ENCODE assay signal across 30 cellular contexts in genomic region chr10:100403734-100404133, GRCh38. TPM values are rescaled to one million over a fixed set of nuclear protein-coding genes. Genes with fewer than 3 reads are reported as not detected.
A peak's percentile ranks its signal among the peaks of the same experiment; 100 is the strongest.
DNase-seq lines count a peak whose midpoint lies in the region; ATAC-seq and TF ChIP-seq lines count a peak whose summit lies in the region.
"Had no signal": no experiment of that assay in that cellular context is flagged by ENCODE, and none has a peak within 500 bp of the region (broad histone marks: within the 10 kb centered on the region; RNA-seq: fewer than 3 reads in every experiment).

No MANE protein-coding gene starts in this region.

- 62 to 77% (median 70%) methylated on average over 3 of the region's 3 CpGs for WGBS in heart left ventricle, 4 donors

- ATAC-seq in heart left ventricle = no peak
- ATAC-seq in GM19455 (IDR thresholded peaks at IDR 0.05; ENCODE audit: unreplicated experiment) = no peak
- ATAC-seq: K562, Right ventricle myocardium inferior, SK-N-SH treated with all-trans-retinoic acid at 6 μM for 48 hours, T-helper 17 cell had no signal

- H3K36me3 ChIP-seq in heart left ventricle = no peaks in the 10 kb centered on the region
- H3K36me3 ChIP-seq: HAP-1, SJCRH30 had no signal

- H3K27ac ChIP-seq in heart left ventricle = no peak overlapping the region
- H3K27ac ChIP-seq: BLaER1 treated with 17β-estradiol and CSF1 and Interleukin-3, amounts not matched to agents 10 nM and 100 nM; PC-9; SJCRH30 had no signal

- H3K4me3 ChIP-seq in heart left ventricle = no peak overlapping the region
- H3K4me3 ChIP-seq: BLaER1 treated with 17β-estradiol and CSF1 and Interleukin-3, amounts not matched to agents 10 nM and 100 nM; HAP-1; K562; PC-9; SJCRH30 had no signal

- no peaks in the 10 kb centered on the region for H3K4me1 ChIP-seq in heart left ventricle
- H3K4me1 ChIP-seq: BLaER1 treated with 17β-estradiol and CSF1 and Interleukin-3, amounts not matched to agents 10 nM and 100 nM; HAP-1; SJCRH30 had no signal

- DNase-seq in NCI-H2196 (lab: John Stamatoyannopoulos, UW; ENCODE audit: unreplicated experiment) = peak; percentile 1
- DNase-seq in NCI-H2196 treated with DMSO at 0.1 percent for 48 hours (lab: John Stamatoyannopoulos, UW; ENCODE audit: unreplicated experiment) = no peak
- DNase-seq in NCI-H1105 (lab: John Stamatoyannopoulos, UW) = peak; percentile 2
- peak; percentile 32 to 65 for DNase-seq in NCI-H446 (lab: John Stamatoyannopoulos, UW)
- DNase-seq in DMS114 treated with DMSO at 0.1 percent for 48 hours (lab: John Stamatoyannopoulos, UW; ENCODE audit: unreplicated experiment) = no peak
- DNase-seq in heart left ventricle = no peak
- DNase-seq: CD4-positive, alpha-beta T cell; DND-41; GOT3; Kasumi-1; MV-4-11; NCI-H1417 treated with DMSO at 0.1 percent for 48 hours; NCI-H187 treated with DMSO at 0.1 percent for 48 hours; NCI-H2107; NCI-H226; NCI-H524; NCI-H774; PC-9; SJCRH30; T-helper 17 cell had no signal

- no peak for TF ChIP-seq POLR2A in heart left ventricle (IDR thresholded peaks at IDR 0.05)

- H3K27me3 ChIP-seq in heart left ventricle = no peaks in the 10 kb centered on the region
- H3K27me3 ChIP-seq: BLaER1 treated with 17β-estradiol and CSF1 and Interleukin-3, amounts not matched to agents 10 nM and 100 nM; SJCRH30 had no signal

- H3K9me3 ChIP-seq in heart left ventricle = no peaks in the 10 kb centered on the region
- H3K9me3 ChIP-seq: HAP-1, SJCRH30 had no signal

- no peak for TF ChIP-seq CTCF in heart left ventricle (IDR thresholded peaks at IDR 0.05)

- intact Hi-C loops in heart left ventricle (cut with DNase I) = no loop called here

RNA-seq across cellular contexts. Expression of gene SCD, which starts 56.7 kb away (rescaled TPM):
- 100 to 1,000 TPM in 1 of 9 donors, 10 to 100 TPM in 2, 1 to 10 TPM in 6; 2.3 to 216 (median 4.9) TPM for total RNA-seq in heart left ventricle
- 10 to 100 TPM; 16.8 to 66.9 TPM for polyA plus RNA-seq in heart left ventricle

RNA-seq across cellular contexts. Expression of gene WNT8B, which starts 59.1 kb away (rescaled TPM):
- total RNA-seq in heart left ventricle = not detected
- polyA plus RNA-seq in heart left ventricle = not detected
- total RNA-seq: A172; CD4-positive, alpha-beta T cell; K562; M059J; PC-9; Right ventricle myocardium inferior; RPMI7951; SJCRH30; T-helper 17 cell had no signal
- polyA plus RNA-seq: AG04450, K562 had no signal

Comparison
In these comparisons a context has a peak if more than half of its experiments do, and no peak if none do; other contexts are left out.
1. DNase-seq: peak in NCI-H2196 (single experiment), NCI-H1105 (single experiment) and NCI-H446 (2 of 2); none in NCI-H2196 treated with DMSO at 0.1 percent for 48 hours (single experiment), DMS114 treated with DMSO at 0.1 percent for 48 hours (single experiment) and heart left ventricle (0 of 5).